Comparison of ENCODE assay signal across 17 cellular contexts in the genomic region with DNA sequence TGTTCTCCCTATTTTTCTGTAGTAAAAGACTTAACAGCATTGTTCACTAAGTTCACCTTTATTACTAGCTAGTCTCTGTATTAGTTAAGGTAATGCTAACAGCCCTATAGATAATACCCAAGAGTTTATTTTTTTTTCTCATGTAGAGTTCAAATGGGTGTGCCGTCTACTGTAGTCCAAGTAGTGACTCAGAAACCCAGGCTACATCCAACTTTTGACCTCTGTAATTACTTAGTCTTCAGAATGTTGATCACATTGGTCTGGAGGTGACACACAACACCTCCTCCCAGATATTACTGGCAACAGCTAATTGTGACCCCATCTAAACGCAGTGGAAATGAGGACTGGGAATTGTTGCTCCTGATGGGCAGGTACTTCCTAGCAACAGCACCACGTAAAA. TPM values are rescaled to one million over a fixed set of nuclear protein-coding genes. Genes with fewer than 3 reads are reported as not detected.
DNase-seq lines count a peak whose midpoint lies in the region; ATAC-seq, FAIRE-seq and TF ChIP-seq lines count a peak whose summit lies in the region.
"Had no signal": no experiment of that assay in that cellular context is flagged by ENCODE, and none has a peak within 500 bp of the region (broad histone marks: within the 10 kb centered on the region; RNA-seq: fewer than 3 reads in every experiment).

No MANE protein-coding gene starts in this region.

- no peak overlapping the region for H4K5ac ChIP-seq in IMR-90 (ENCODE audit: low read depth, low read length)

- H2BK5ac ChIP-seq in IMR-90 (ENCODE audit: low read depth, low read length, poor library complexity, severe bottlenecking) = no peak overlapping the region

- no peak overlapping the region for H4K91ac ChIP-seq in IMR-90 (ENCODE audit: insufficient read depth, low read depth, low read length)

- H4K8ac ChIP-seq in IMR-90 (ENCODE audit: low read depth in 2 of 2, low read length in 2 of 2) = no peak overlapping the region

- H2AK9ac ChIP-seq in IMR-90 (replicated peaks; ENCODE audit: low read depth, low read length, poor library complexity) = no peak overlapping the region

- dilution Hi-C loops in IMR-90 (cut with HindIII; ENCODE audit: low sequenced_read_pairs, unreplicated experiment) = no loop called here

- H3K4me1 ChIP-seq in IMR-90 (ENCODE audit: control insufficient read depth, insufficient read depth, low read length) (peaks cover 2% of the 10 kb centered on the region; the same call in 1 of the 2 replicates), mucosa of stomach (ENCODE audit: control insufficient read depth, insufficient read depth, low read length) (peaks cover 19% of the 10 kb centered on the region)
- H3K4me1 ChIP-seq: parathyroid adenoma had no signal

- no TSS peak for BruUV-seq in IMR-90 (replicated peaks; lab: Mats Ljungman, UMichigan)

- no peak overlapping the region for H3K23ac ChIP-seq in IMR-90 (ENCODE audit: low read depth, low read length)

- CTCF ChIA-PET in IMR-90 (lab: Yijun Ruan, JAX) = no interaction called here

- H3K9me1 ChIP-seq in IMR-90 (ENCODE audit: insufficient read depth, low read length) = peaks cover 5% of the 10 kb centered on the region; the same call in 1 of the 2 replicates

- H3K4me2 ChIP-seq in IMR-90 (ENCODE audit: low read depth, low read length) = no peak overlapping the region

- peak; percentile 45 for DNase-seq in AG20443 (ENCODE audit: low spot score)
- DNase-seq in IMR-90 = peak; percentile 8
- DNase-seq in activated effector memory CD4-positive, alpha-beta T cell treated with Interleukin-2 at 50 U/mL for 16 hours = no peak
- no peak for DNase-seq in stimulated activated effector memory CD8-positive, alpha-beta T cell treated with anti-CD3 and anti-CD28 coated beads, Interleukin-12 subunit alpha, Interleukin-12 subunit beta, amount 100 ng/mL, for 72 hours (ENCODE audit: low spot score in 2 of 2)
- DNase-seq: anterior cingulate cortex, C1 segment of cervical spinal cord, midbrain, NCI-H1930, NCI-H526 treated with DMSO at 0.1 percent for 48 hours, T-helper 1 cell had no signal

- no peak for TF ChIP-seq CTCF in IMR-90 (conservative IDR thresholded peaks at IDR 0.05; ENCODE audit: low read depth, low read length)

- H3K4me3 Mint-ChIP-seq in stimulated activated effector memory CD8-positive, alpha-beta T cell treated with anti-CD3 and anti-CD28 coated beads, Interleukin-12 subunit alpha, Interleukin-12 subunit beta, amount 100 ng/mL, for 72 hours = no peak overlapping the region

- H2BK20ac ChIP-seq in IMR-90 (ENCODE audit: low read depth, low read length) = no peak overlapping the region

- peaks cover 25 to 38% of the 10 kb centered on the region in 2 experiments for H3K79me1 ChIP-seq in IMR-90 (ENCODE audit: low read depth in 1 of 2, low read length in 2 of 2)

- H3K27ac ChIP-seq in IMR-90 (ENCODE audit: insufficient read depth, low read length) = no peak overlapping the region
- H3K27ac ChIP-seq: parathyroid adenoma had no signal

- no peak for TF ChIP-seq RAD21 in IMR-90 (IDR thresholded peaks at IDR 0.05; ENCODE audit: low read length)

- no peak overlapping the region for H3K18ac ChIP-seq in IMR-90 (ENCODE audit: low read depth, low read length)

- H3K9me3 ChIP-seq in IMR-90 (ENCODE audit: control insufficient read depth, insufficient read depth, low read length) (no peaks in the 10 kb centered on the region), mucosa of stomach (ENCODE audit: control insufficient read depth, low read length) (no peaks in the 10 kb centered on the region)

- FAIRE-seq in colon (lab: Jason Lieb, UNC) = peak; percentile 10
- FAIRE-seq: GM12892, islet of Langerhans had no signal

- H2BK15ac ChIP-seq in IMR-90 (ENCODE audit: low read depth, low read length) = no peak overlapping the region

- H2BK120ac ChIP-seq in IMR-90 (ENCODE audit: low read depth, low read length) = no peak overlapping the region

- TF ChIP-seq POLR2A in IMR-90 (IDR thresholded peaks at IDR 0.05; ENCODE audit: low read depth, low read length) (no peak), GM18505 (IDR thresholded peaks at IDR 0.05; ENCODE audit: borderline replicate concordance, extremely low read depth, insufficient read depth, insufficient read length) (no peak)

- H2AFZ ChIP-seq in IMR-90 (replicated peaks; ENCODE audit: low read length, poor library complexity) = no peak overlapping the region
- H2AFZ ChIP-seq: parathyroid adenoma had no signal

- H3K36me3 ChIP-seq in IMR-90 (ENCODE audit: control insufficient read depth, insufficient read depth, low read length) (peaks cover 25% of the 10 kb centered on the region), mucosa of stomach (ENCODE audit: control insufficient read depth, insufficient read depth, low read length) (no peaks in the 10 kb centered on the region)

- no peak overlapping the region for H3K4me3 ChIP-seq in IMR-90 (ENCODE audit: insufficient read depth, low read depth, low read length)
- no peak overlapping the region for H3K4me3 ChIP-seq in mucosa of stomach (ENCODE audit: low read length)

- in situ Hi-C loops in IMR-90 (cut with MboI; ENCODE audit: low sequenced_read_pairs) = no loop called here

- no peak overlapping the region for H3K27ac Mint-ChIP-seq in stimulated activated effector memory CD8-positive, alpha-beta T cell treated with anti-CD3 and anti-CD28 coated beads, Interleukin-12 subunit alpha, Interleukin-12 subunit beta, amount 100 ng/mL, for 72 hours

- no peak overlapping the region for H3K9ac ChIP-seq in IMR-90 (ENCODE audit: low read depth, low read length)
- H3K9ac ChIP-seq in mucosa of stomach (ENCODE audit: low read length) = peak overlapping the region; percentile 10
- H3K9ac ChIP-seq: parathyroid adenoma had no signal

- intact Hi-C loops in IMR-90 (cut with micrococcal nuclease) = no loop called here

- H3K4me1 Mint-ChIP-seq in stimulated activated effector memory CD8-positive, alpha-beta T cell treated with anti-CD3 and anti-CD28 coated beads, Interleukin-12 subunit alpha, Interleukin-12 subunit beta, amount 100 ng/mL, for 72 hours = peaks cover 29% of the 10 kb centered on the region

- no peak overlapping the region for H2AK5ac ChIP-seq in IMR-90 (ENCODE audit: low read depth, low read length)

- no peaks in the 10 kb centered on the region for H3K27me3 ChIP-seq in IMR-90 (ENCODE audit: control insufficient read depth, insufficient read depth, low read length)
- H3K27me3 ChIP-seq in mucosa of stomach (ENCODE audit: control insufficient read depth, insufficient read depth, low read length) = no peaks in the 10 kb centered on the region

- H4K20me1 ChIP-seq in IMR-90 (ENCODE audit: insufficient read depth, low read length) = peaks cover 26% of the 10 kb centered on the region

- no CpG with 5 or more reads among the region's 3 CpGs for WGBS in IMR-90 (ENCODE audit: extremely low coverage in 2 of 2, insufficient read length in 1 of 2), 2 experiments

- no peak for ATAC-seq in IMR-90 (ENCODE audit: low read depth)
- no peak for ATAC-seq in stimulated activated effector memory CD8-positive, alpha-beta T cell treated with anti-CD3 and anti-CD28 coated beads, Interleukin-12 subunit alpha, Interleukin-12 subunit beta, amount 100 ng/mL, for 72 hours
- no peak for ATAC-seq in HG03196 (IDR thresholded peaks at IDR 0.05; ENCODE audit: unreplicated experiment)
- ATAC-seq in GM18505 (IDR thresholded peaks at IDR 0.05; ENCODE audit: unreplicated experiment) = no peak

- H3K56ac ChIP-seq in IMR-90 (ENCODE audit: extremely low read depth, insufficient read depth, low read length) = no peak overlapping the region

- no peak overlapping the region for H3K14ac ChIP-seq in IMR-90 (replicated peaks; ENCODE audit: low read depth, low read length)

- H3K9me3 Mint-ChIP-seq in stimulated activated effector memory CD8-positive, alpha-beta T cell treated with anti-CD3 and anti-CD28 coated beads, Interleukin-12 subunit alpha, Interleukin-12 subunit beta, amount 100 ng/mL, for 72 hours = no peaks in the 10 kb centered on the region

- H3K4ac ChIP-seq in IMR-90 (ENCODE audit: low read depth, low read length) = no peak overlapping the region

- peaks cover 79% of the 10 kb centered on the region for H3K36me3 Mint-ChIP-seq in stimulated activated effector memory CD8-positive, alpha-beta T cell treated with anti-CD3 and anti-CD28 coated beads, Interleukin-12 subunit alpha, Interleukin-12 subunit beta, amount 100 ng/mL, for 72 hours

- POLR2A ChIA-PET in IMR-90 (lab: Charles Lee; ENCODE audit: unreplicated experiment) = no interaction called here

TF ChIP-seq in IMR-90, 13 proteins besides CTCF, POLR2A, EP300 and RAD21 (continues in another document):
- no peak for TF ChIP-seq BHLHE40 (IDR thresholded peaks at IDR 0.05; ENCODE audit: low read depth, low read length)
- TF ChIP-seq MAFK (IDR thresholded peaks at IDR 0.05; ENCODE audit: low read depth, low read length) = no peak

RNA-seq across cellular contexts. Expression of gene COQ10B, which starts 7.7 kb away (rescaled TPM):
- total RNA-seq in IMR-90 (2012; rRNA removed) = 28.7 and 64.2 TPM in 2 replicates
- polyA plus RNA-seq in IMR-90 (2012; rRNA removed) = 6.3 and 9.5 TPM in 2 replicates
- 1.6 and 2.8 TPM in 2 replicates for polyA plus RNA-seq in IMR-90 (2012; cell fraction: cytosol; rRNA removed)
- 0.81 and 4.0 TPM in 2 replicates for polyA plus RNA-seq in IMR-90 (2012; cell fraction: nucleus; rRNA removed; ENCODE audit: low replicate concordance)

RNA-seq across cellular contexts. Expression of gene SF3B1, which starts 26.2 kb away (rescaled TPM):
- total RNA-seq in IMR-90 (2012; rRNA removed) = 706 and 942 TPM in 2 replicates
- polyA plus RNA-seq in IMR-90 (2012; rRNA removed) = 213 and 326 TPM in 2 replicates
- polyA plus RNA-seq in IMR-90 (2012; cell fraction: cytosol; rRNA removed) = 35.4 and 57.7 TPM in 2 replicates
- polyA plus RNA-seq in IMR-90 (2012; cell fraction: nucleus; rRNA removed; ENCODE audit: low replicate concordance) = 147 and 3,449 TPM in 2 replicates

RNA-seq across cellular contexts. Expression of gene HSPD1, which starts 38.6 kb away (rescaled TPM):
- total RNA-seq in IMR-90 (2012; rRNA removed) = 171 and 374 TPM in 2 replicates
- polyA plus RNA-seq in IMR-90 (2012; rRNA removed) = 147 and 171 TPM in 2 replicates
- 45.0 and 57.1 TPM in 2 replicates for polyA plus RNA-seq in IMR-90 (2012; cell fraction: cytosol; rRNA removed)
- 32.5 and 93.3 TPM in 2 replicates for polyA plus RNA-seq in IMR-90 (2012; cell fraction: nucleus; rRNA removed; ENCODE audit: low replicate concordance)

RNA-seq across cellular contexts. Expression of gene HSPE1, which starts 39.1 kb away (rescaled TPM):
- total RNA-seq in IMR-90 (2012; rRNA removed) = 13.3 and 60.3 TPM in 2 replicates
- polyA plus RNA-seq in IMR-90 (2012; rRNA removed) = 93.6 and 106 TPM in 2 replicates
- 15.7 and 19.2 TPM in 2 replicates for polyA plus RNA-seq in IMR-90 (2012; cell fraction: cytosol; rRNA removed)
- 9.3 and 26.8 TPM in 2 replicates for polyA plus RNA-seq in IMR-90 (2012; cell fraction: nucleus; rRNA removed; ENCODE audit: low replicate concordance)

RNA-seq across cellular contexts. Expression of gene MOB4, which starts 54.8 kb away (rescaled TPM):
- 34.8 and 69.4 TPM in 2 replicates for total RNA-seq in IMR-90 (2012; rRNA removed)
- polyA plus RNA-seq in IMR-90 (2012; rRNA removed) = 29.3 and 36.0 TPM in 2 replicates
- polyA plus RNA-seq in IMR-90 (2012; cell fraction: cytosol; rRNA removed) = 5.9 and 7.6 TPM in 2 replicates
- polyA plus RNA-seq in IMR-90 (2012; cell fraction: nucleus; rRNA removed; ENCODE audit: low replicate concordance) = 1.5 and 8.2 TPM in 2 replicates

Comparison
In these comparisons a context has a peak if more than half of its experiments do, and no peak if none do; other contexts are left out.
1. DNase-seq: peak in AG20443 (single experiment) and IMR-90 (single experiment); none in activated effector memory CD4-positive, alpha-beta T cell treated with Interleukin-2 at 50 U/mL for 16 hours (single experiment) and stimulated activated effector memory CD8-positive, alpha-beta T cell treated with anti-CD3 and anti-CD28 coated beads, Interleukin-12 subunit alpha, Interleukin-12 subunit beta, amount 100 ng/mL, for 72 hours (0 of 2).